ENCODE assay signal across 27 cellular contexts in the genomic region with DNA sequence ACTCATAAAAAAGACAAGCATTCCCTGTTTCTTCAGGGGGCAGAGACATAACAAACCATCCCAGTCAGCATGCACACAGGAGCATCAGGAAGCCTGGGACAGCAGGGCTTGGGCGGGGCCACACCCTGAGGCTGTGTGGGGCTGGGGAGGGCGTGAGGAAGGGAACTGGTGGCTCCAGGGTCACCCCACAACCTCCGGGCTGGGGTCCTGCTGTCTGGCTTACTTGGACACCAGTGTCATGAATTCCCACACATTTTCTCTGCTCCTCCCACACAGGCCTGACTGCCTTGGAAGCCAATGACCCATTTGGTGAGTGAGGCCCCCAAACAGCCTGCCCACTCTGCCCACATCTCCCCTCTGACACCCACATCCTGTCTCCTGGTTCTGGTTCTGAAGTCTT. TPM values are rescaled to one million over a fixed set of nuclear protein-coding genes. Genes with fewer than 3 reads are reported as not detected.
"Had no signal": no experiment of that assay in that cellular context is flagged by ENCODE, and none has a peak within 500 bp of the region (broad histone marks: within the 10 kb centered on the region; RNA-seq: fewer than 3 reads in every experiment).

No MANE protein-coding gene starts in this region.

- H3K4me3 ChIP-seq: body of pancreas, cardiac muscle cell, esophagus muscularis mucosa, hepatocyte, right lobe of liver, thoracic aorta had no signal

- H3K27ac Mint-ChIP-seq: memory B cell; nephron; T-helper 2 cell treated with Interferon-gamma antibody and Interleukin-4, amounts not matched to agents 5 μg/mL and 100 μg/mL, for 36 hours had no signal

- DNase-seq: activated CD4-positive, alpha-beta T cell treated with anti-CD3 and anti-CD28 coated beads, Interleukin-2, amount 50 U/mL, for 1 hour; activated CD4-positive, CD25-positive, alpha-beta regulatory T cell treated with anti-CD3 and anti-CD28 coated beads, Interleukin-2, amount 50 U/mL, for 72 hours; activated CD8-positive, alpha-beta memory T cell treated with anti-CD3 and anti-CD28 coated beads, Interleukin-2, amount 50 U/mL, for 48 hours; activated naive CD4-positive, alpha-beta T cell treated with Interleukin-2 at 50 U/mL for 16 hours; activated T-cell treated with anti-CD3 and anti-CD28 coated beads, Interleukin-2, amount 50 U/mL, for 4 hours; amygdala; body of pancreas; glutamatergic neuron; immature natural killer cell; kidney glomerular epithelial cell; occipital lobe; small intestine; stimulated activated CD4-positive, alpha-beta T cell treated with anti-CD3 and anti-CD28 coated beads, Interleukin-2, amount 100 ng/mL, for 48 hours had no signal

- H3K9me3 Mint-ChIP-seq: activated T-cell treated with anti-CD3 and anti-CD28 coated beads, Interleukin-2, amount 50 U/mL, for 4 hours; immature natural killer cell; memory B cell; nephron; T-helper 2 cell treated with Interferon-gamma antibody and Interleukin-4, amounts not matched to agents 5 μg/mL and 100 μg/mL, for 36 hours; type B pancreatic cell had no signal

- H3K4me1 ChIP-seq: body of pancreas, right lobe of liver had no signal

- H3K27me3 ChIP-seq: body of pancreas, cardiac muscle cell, esophagus muscularis mucosa, hepatocyte, right lobe of liver had no signal

- H3K27me3 Mint-ChIP-seq: memory B cell, type B pancreatic cell had no signal

- ATAC-seq: activated T-cell treated with anti-CD3 and anti-CD28 coated beads, Interleukin-2, amount 50 U/mL, for 4 hours; body of pancreas; right lobe of liver; SK-N-SH treated with all-trans-retinoic acid at 6 μM for 48 hours had no signal

- H3K27ac ChIP-seq: body of pancreas, cardiac muscle cell, esophagus muscularis mucosa, hepatocyte, right lobe of liver, thoracic aorta, VCaP had no signal

- H3K9me3 ChIP-seq: body of pancreas, esophagus muscularis mucosa, right lobe of liver, thoracic aorta had no signal

- H3K36me3 ChIP-seq: cardiac muscle cell, esophagus muscularis mucosa, right lobe of liver, thoracic aorta had no signal

- H3K4me3 Mint-ChIP-seq: activated T-cell treated with anti-CD3 and anti-CD28 coated beads, Interleukin-2, amount 50 U/mL, for 4 hours; memory B cell; nephron; T-helper 2 cell treated with Interferon-gamma antibody and Interleukin-4, amounts not matched to agents 5 μg/mL and 100 μg/mL, for 36 hours; type B pancreatic cell had no signal

- FAIRE-seq: frontal cortex, small intestine had no signal

RNA-seq across cellular contexts. Expression of a gene that starts 2.8 kb away (rescaled TPM):
- total RNA-seq: activated T-cell treated with anti-CD3 and anti-CD28 coated beads, Interleukin-2, amount 50 U/mL, for 4 hours; body of pancreas; cardiac muscle cell; dermis microvascular lymphatic vessel endothelial cell; esophagus muscularis mucosa; frontal cortex; liver; occipital lobe; right lobe of liver; thoracic aorta had no signal
- polyA plus RNA-seq: cardiac muscle cell, immature natural killer cell, liver had no signal
